In the genomic region with DNA sequence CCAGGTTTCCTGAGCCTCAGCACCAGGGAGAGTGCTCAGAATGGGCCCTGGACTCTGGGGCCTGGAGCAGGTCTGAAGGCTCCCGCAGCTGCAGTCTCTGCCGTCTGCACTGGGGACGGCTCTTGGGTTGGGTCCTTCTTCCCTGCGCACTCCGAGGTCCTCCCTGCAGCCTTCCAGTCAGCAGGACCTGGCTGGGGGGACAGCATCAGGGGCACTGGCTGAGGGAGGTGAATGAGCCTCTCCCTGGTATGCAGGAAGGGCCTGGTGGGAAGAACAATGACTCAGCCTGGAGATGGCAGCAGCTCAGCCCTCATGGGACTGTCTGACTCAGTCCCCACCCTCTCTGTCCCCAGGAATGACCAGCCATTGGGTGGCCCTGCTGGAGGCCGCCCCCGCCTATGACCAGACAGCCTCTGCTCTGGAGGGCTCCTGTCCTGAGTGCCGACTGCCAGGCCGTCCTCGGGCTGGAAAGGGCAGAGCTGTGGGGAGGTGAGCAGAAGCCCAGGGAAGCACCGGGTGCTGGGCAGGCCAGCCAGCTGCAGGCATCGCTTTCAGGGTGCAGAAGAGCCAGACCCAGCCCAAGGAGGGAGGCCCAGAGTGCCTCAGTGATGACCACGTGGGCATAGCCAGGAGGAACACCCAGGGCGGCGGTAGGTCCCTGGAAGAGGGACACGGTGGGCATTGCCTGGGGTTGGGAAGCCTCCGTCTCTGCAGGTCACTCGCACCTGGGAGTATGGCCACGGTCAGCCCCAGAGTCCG, we compare ENCODE assay signal across 12 cellular contexts.
DNase-seq lines count a peak whose midpoint lies in the region; ATAC-seq, FAIRE-seq and TF ChIP-seq lines count a peak whose summit lies in the region.
"Had no signal": no experiment of that assay in that cellular context is flagged by ENCODE, and none has a peak within 500 bp of the region (broad histone marks: within the 10 kb centered on the region; RNA-seq: fewer than 3 reads in every experiment).

No MANE protein-coding gene starts in this region.

- no peak for FAIRE-seq in HTR-8/SVneo (lab: Jason Lieb, UNC)
- FAIRE-seq: colon had no signal

- no peak for ATAC-seq in GM21619 (IDR thresholded peaks at IDR 0.05; ENCODE audit: unreplicated experiment)

- H3K27ac ChIP-seq in testis = no peak overlapping the region
- H3K27ac ChIP-seq: heart left ventricle had no signal

- H3K9me3 ChIP-seq in testis = no peaks in the 10 kb centered on the region
- H3K9me3 ChIP-seq: heart left ventricle had no signal

- no peaks in the 10 kb centered on the region for H3K27me3 ChIP-seq in testis

- WGBS in testis, 2 donors = 70 to 72% methylated on average over 7 to 20 of the region's 20 CpGs

- H3K4me3 ChIP-seq in testis = no peak overlapping the region
- H3K4me3 ChIP-seq: heart left ventricle had no signal

- H3K4me1 ChIP-seq in testis = no peaks in the 10 kb centered on the region
- H3K4me1 ChIP-seq: heart left ventricle had no signal

- DNase-seq in HTR-8/SVneo (ENCODE audit: insufficient read length, low spot score) (peak; percentile 48), SK-N-DZ (ENCODE audit: low spot score) (peak; percentile 25), islet precursor cell (peak; percentile 97), testis (peak; percentile 21), AG08395 (ENCODE audit: low spot score) (no peak), dedifferentiated amniotic fluid mesenchymal stem cell (ENCODE audit: extremely low spot score) (no peak)
- DNase-seq: heart left ventricle, KG1, NCI-H524 treated with DMSO at 0.1 percent for 48 hours, T-helper 9 cell had no signal

- no peak for TF ChIP-seq CTCF in testis (IDR thresholded peaks at IDR 0.05)

- TF ChIP-seq POLR2A in testis (IDR thresholded peaks at IDR 0.05) = no peak

- H3K36me3 ChIP-seq in testis (ENCODE audit: low read depth, missing control alignments) = no peaks in the 10 kb centered on the region
- H3K36me3 ChIP-seq: heart left ventricle had no signal

- intact Hi-C loops in testis (cut with DNase I; ENCODE audit: low total_unique reads) = no loop called here

Comparison
In these comparisons a context has a peak if more than half of its experiments do, and no peak if none do; other contexts are left out.
1. DNase-seq: peak in HTR-8/SVneo (single experiment), SK-N-DZ (single experiment), islet precursor cell (single experiment) and testis (single experiment); none in AG08395 (single experiment) and dedifferentiated amniotic fluid mesenchymal stem cell (single experiment).